Comparison of ENCODE assay signal across 8 cellular contexts in the genomic region with DNA sequence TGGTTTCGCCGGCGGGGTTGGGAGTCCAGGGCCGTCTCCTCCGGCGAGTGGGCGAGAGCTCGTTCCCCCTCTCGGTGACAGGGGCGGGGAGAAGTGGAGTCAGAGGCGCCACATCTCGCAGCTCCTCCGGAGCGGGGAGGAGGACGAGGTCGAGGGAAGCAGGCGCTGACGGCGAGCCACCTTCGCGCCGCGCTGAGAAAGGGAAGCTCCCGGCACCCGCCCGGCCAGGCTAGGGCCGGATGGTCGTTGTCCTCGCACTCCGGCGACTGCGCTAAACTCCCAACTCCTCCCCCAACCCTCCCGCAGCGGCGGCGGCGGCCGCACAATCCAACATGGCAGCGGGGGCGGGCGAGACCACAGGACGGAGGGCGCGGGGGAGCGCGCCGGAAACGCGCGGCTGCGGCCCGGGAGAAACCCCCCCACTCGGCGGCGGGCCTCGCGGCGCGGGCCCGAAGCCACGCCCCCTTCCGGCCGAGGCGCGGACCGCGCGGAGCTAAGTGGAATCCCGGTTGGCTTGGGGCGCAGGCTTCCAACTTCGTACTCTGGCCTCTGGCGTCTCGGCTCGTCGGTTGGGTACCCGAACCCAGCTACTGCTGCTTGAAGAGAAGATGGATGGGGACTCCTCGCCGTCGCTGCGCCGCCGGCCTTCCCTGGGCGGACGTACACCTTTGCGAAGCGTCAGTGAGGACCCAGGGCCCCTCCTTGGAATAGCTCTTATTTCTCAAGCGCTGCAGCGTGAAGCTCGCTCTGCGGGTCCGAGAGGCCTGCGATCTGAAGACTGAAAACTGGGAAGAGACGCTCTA. TPM values are rescaled to one million over a fixed set of nuclear protein-coding genes. Genes with fewer than 3 reads are reported as not detected.
A peak's percentile ranks its signal among the peaks of the same experiment; 100 is the strongest.
DNase-seq lines count a peak whose midpoint lies in the region; ATAC-seq and TF ChIP-seq lines count a peak whose summit lies in the region.

A gene (minus strand): TSS at position 270 of the 803 bp plus-strand sequence. CDS start 269 bp downstream, at position 1.

- DNase-seq in AG04450 (ENCODE audit: low read depth, low spot score): peak; percentile 65
- peak; percentile 94 for DNase-seq in NCI-H2196 (lab: John Stamatoyannopoulos, UW; ENCODE audit: unreplicated experiment)
- peak; percentile 71 to 79 (median 74) for DNase-seq in activated CD4-positive, CD25-positive, alpha-beta regulatory T cell (lab: John Stamatoyannopoulos, UW)
- peak; percentile 88 for DNase-seq in central memory CD4-positive, alpha-beta T cell
- peak; percentile 86 for DNase-seq in inferior parietal cortex (ENCODE audit: extremely low spot score)
- DNase-seq in spleen: peak; percentile 98

- TF ChIP-seq CTCF in AG04450 (IDR thresholded peaks at IDR 0.05; ENCODE audit: low read depth, low read length) (no peak; the same call in 1 of the 2 replicates), spleen (IDR thresholded peaks at IDR 0.05 in 8 of 11, conservative IDR thresholded peaks at IDR 0.05 in 3 of 11) (peak in 5 of 11 experiments; percentile 16 to 31 (median 23))

- 0 to 1% (median 1%) methylated on average over 30 to 93 of the region's 93 CpGs for WGBS in spleen, 5 donors

- intact Hi-C loops in spleen (cut with DNase I; ENCODE audit: low total_unique reads): no loop called here

- H3K9me3 ChIP-seq in AG04450 (ENCODE audit: control insufficient read depth, insufficient read depth, low read length) (no peaks in the 10 kb centered on the region), spleen (no peaks in the 10 kb centered on the region)

- peak within 1 kb of the TSS; percentile 81 for H3K4me3 ChIP-seq in AG04450 (ENCODE audit: low read depth, low read length)
- peak within 1 kb of the TSS; percentile 64 to 87 (median 74) for H3K4me3 ChIP-seq in spleen

- CTCF ChIA-PET in AG04450 (lab: Charles Lee): interaction anchor here (0.5 to 2.2 kb wide), 10 partner anchors 11 to 117 kb away, joined by 3 to 11 read pairs (median 3); no protein-coding TSS in a partner anchor

- H3K27me3 ChIP-seq in AG04450 (ENCODE audit: control insufficient read depth, insufficient read depth, low read length) (no peaks in the 10 kb centered on the region), spleen (replicated peaks in 1 of 7) (no peaks in the 10 kb centered on the region)

- no peaks in the 10 kb centered on the region for H3K36me3 ChIP-seq in spleen

- H3K4me1 ChIP-seq in spleen: peaks cover 39 to 78% (median 58%) of the 10 kb centered on the region in 6 donors

- H3K27ac ChIP-seq in AG04450 (ENCODE audit: low read depth, low read length): peak within 1 kb of the TSS; percentile 96
- peak within 1 kb of the TSS; percentile 92 to 98 (median 98) for H3K27ac ChIP-seq in spleen

- ATAC-seq in GM18873 (IDR thresholded peaks at IDR 0.05; ENCODE audit: low FRiP score, unreplicated experiment): peak; percentile 61
- peak; percentile 67 for ATAC-seq in HG03135 (IDR thresholded peaks at IDR 0.05; ENCODE audit: unreplicated experiment)

- peak; percentile 79 to 93 (median 81) for TF ChIP-seq POLR2A in spleen (IDR thresholded peaks at IDR 0.05)

- POLR2A ChIA-PET in AG04450 (lab: Yijun Ruan, JAX): interaction anchor here (0.5 to 2.7 kb wide), 10 partner anchors 11 to 1262 kb away, joined by 3 to 32 read pairs (median 4); a partner anchor contains a TSS

RNA-seq across cellular contexts. Expression of the gene that starts here (rescaled TPM):
- 11.6 and 11.9 TPM in 2 replicates for polyA plus RNA-seq in AG04450 (2011; rRNA removed)
- 5.3 and 8.8 TPM in 2 replicates for polyA minus RNA-seq in AG04450 (2011; rRNA and poly(A)+ RNA removed)
- total RNA-seq in spleen: 10 to 100 TPM; 19.8 to 31.0 (median 28.8) TPM
- 10 to 100 TPM in 1 of 3 donors, 1 to 10 TPM in 2; 5.3 to 12.6 (median 7.3) TPM for polyA plus RNA-seq in spleen

Comparison
In these comparisons a context has a peak if more than half of its experiments do, and no peak if none do; other contexts are left out.
1. Peak in every context shown above with its lines: DNase-seq, ATAC-seq, H3K4me3 ChIP-seq and H3K27ac ChIP-seq.